1 cellular context compared by ENCODE assay signal in genomic region chr6:20468179-20468578, GRCh38.
TF ChIP-seq lines count a peak whose summit lies in the region.

No MANE protein-coding gene starts in this region.

TF ChIP-seq in HepG2, 621 proteins besides CTCF, POLR2A, EP300 and RAD21:
- peak; percentile 3 for TF ChIP-seq RBM22 (optimal IDR thresholded peaks at IDR 0.05; ENCODE audit: low read length)
- TF ChIP-seq ARID3A (IDR thresholded peaks at IDR 0.05; ENCODE audit: low read depth, low read length) = no peak
